In genomic region chr22:28917747-28918543, GRCh38 we compare ENCODE assay signal across 1 cellular context.
TF ChIP-seq lines count a peak whose summit lies in the region.

No MANE protein-coding gene starts in this region.

TF ChIP-seq in GM23338, 12 proteins besides CTCF, POLR2A, EP300 and RAD21 (continued from another document):
- TF ChIP-seq POLR2AphosphoS5 (IDR thresholded peaks at IDR 0.05; ENCODE audit: low read depth), result no peak
- no peak for TF ChIP-seq ZNF331 (CRISPR knock-in tag; IDR thresholded peaks at IDR 0.05; ENCODE audit: low read depth)
